Comparison of ENCODE assay signal across 1 cellular context in the genomic region with DNA sequence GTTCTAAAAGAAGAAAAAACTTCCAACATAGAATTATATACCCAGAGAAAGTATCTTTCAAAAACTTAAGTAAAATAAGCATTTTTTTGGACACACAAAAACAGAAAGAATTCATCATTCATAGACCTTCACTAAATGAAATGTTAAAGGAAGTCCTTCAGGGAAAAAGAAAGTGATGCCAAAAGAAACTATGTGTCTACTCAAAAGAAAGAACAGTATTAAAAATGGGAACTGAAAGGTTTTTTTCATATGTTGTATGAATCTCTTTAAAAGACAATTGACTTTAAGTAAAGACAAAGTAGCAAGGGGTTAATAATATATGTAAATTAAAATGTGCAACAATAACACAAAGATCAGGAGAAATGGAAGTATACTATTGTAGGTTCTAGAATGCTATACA.
A peak's percentile ranks its signal among the peaks of the same experiment; 100 is the strongest.
TF ChIP-seq lines count a peak whose summit lies in the region.

No MANE protein-coding gene starts in this region.

TF ChIP-seq in GM12878, 131 proteins besides CTCF, POLR2A, EP300 and RAD21 (continued from another document):
- TF ChIP-seq, protein P1, sequence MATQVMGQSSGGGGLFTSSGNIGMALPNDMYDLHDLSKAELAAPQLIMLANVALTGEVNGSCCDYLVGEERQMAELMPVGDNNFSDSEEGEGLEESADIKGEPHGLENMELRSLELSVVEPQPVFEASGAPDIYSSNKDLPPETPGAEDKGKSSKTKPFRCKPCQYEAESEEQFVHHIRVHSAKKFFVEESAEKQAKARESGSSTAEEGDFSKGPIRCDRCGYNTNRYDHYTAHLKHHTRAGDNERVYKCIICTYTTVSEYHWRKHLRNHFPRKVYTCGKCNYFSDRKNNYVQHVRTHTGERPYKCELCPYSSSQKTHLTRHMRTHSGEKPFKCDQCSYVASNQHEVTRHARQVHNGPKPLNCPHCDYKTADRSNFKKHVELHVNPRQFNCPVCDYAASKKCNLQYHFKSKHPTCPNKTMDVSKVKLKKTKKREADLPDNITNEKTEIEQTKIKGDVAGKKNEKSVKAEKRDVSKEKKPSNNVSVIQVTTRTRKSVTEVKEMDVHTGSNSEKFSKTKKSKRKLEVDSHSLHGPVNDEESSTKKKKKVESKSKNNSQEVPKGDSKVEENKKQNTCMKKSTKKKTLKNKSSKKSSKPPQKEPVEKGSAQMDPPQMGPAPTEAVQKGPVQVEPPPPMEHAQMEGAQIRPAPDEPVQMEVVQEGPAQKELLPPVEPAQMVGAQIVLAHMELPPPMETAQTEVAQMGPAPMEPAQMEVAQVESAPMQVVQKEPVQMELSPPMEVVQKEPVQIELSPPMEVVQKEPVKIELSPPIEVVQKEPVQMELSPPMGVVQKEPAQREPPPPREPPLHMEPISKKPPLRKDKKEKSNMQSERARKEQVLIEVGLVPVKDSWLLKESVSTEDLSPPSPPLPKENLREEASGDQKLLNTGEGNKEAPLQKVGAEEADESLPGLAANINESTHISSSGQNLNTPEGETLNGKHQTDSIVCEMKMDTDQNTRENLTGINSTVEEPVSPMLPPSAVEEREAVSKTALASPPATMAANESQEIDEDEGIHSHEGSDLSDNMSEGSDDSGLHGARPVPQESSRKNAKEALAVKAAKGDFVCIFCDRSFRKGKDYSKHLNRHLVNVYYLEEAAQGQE (IDR thresholded peaks at IDR 0.05; ENCODE audit: low read depth, low read length) = no peak
- TF ChIP-seq MEF2A (IDR thresholded peaks at IDR 0.05; ENCODE audit: insufficient read depth, low read depth, low read length) (no peak), IKZF2 (IDR thresholded peaks at IDR 0.05) (peak in 1 of 2 experiments; percentile 32; a peak in 1 of 4 replicates)
